In the genomic region with DNA sequence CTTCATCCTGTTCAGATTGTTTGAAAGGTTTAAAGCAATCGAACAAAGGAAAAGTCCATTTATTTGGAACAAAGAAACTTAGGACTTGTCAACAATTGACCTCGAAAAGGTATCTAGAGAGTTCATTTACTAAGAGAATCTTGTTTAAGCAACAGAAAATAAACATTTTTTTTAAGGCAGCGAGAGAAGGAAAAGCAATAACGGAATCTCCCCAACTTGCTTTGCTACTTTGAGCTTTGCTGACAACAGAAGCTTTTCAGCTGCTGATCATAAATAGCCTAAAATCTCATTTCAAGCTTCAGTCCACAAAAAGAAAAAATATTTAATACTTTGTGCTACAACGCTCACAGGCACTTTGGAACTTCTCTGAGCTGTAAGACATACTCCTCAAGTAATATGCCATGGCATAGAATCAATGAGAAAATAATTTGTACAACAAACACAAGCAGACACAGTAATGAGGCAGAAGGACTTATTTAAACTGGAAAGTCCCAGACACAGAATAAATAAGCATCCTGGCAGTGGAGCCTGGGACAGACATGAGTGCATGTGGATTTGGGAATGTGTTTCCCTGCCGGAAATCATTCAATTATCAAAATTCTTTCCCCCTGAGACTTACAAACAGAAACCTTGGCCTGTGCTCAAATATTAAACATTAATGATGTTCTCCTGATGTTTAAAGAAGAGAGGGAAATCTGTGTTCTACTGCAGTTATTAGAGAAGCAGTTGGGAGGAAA, we compare ENCODE assay signal across 1 cellular context.
TF ChIP-seq lines count a peak whose summit lies in the region.

No MANE protein-coding gene starts in this region.

TF ChIP-seq in SK-N-SH, 30 proteins besides CTCF, POLR2A, EP300 and RAD21 (continued from another document):
- TF ChIP-seq, protein P1, sequence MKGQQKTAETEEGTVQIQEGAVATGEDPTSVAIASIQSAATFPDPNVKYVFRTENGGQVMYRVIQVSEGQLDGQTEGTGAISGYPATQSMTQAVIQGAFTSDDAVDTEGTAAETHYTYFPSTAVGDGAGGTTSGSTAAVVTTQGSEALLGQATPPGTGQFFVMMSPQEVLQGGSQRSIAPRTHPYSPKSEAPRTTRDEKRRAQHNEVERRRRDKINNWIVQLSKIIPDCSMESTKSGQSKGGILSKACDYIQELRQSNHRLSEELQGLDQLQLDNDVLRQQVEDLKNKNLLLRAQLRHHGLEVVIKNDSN (IDR thresholded peaks at IDR 0.05; ENCODE audit: borderline replicate concordance, low read depth): no peak
- TF ChIP-seq RFX5 (IDR thresholded peaks at IDR 0.05; ENCODE audit: low read length): no peak
- TF ChIP-seq SIN3A (IDR thresholded peaks at IDR 0.05; ENCODE audit: borderline replicate concordance, low read depth, low read length): no peak
- peak; percentile 22; the same call in 1 of the 2 replicates for TF ChIP-seq JUND (IDR thresholded peaks at IDR 0.05)
- TF ChIP-seq, protein P2, sequence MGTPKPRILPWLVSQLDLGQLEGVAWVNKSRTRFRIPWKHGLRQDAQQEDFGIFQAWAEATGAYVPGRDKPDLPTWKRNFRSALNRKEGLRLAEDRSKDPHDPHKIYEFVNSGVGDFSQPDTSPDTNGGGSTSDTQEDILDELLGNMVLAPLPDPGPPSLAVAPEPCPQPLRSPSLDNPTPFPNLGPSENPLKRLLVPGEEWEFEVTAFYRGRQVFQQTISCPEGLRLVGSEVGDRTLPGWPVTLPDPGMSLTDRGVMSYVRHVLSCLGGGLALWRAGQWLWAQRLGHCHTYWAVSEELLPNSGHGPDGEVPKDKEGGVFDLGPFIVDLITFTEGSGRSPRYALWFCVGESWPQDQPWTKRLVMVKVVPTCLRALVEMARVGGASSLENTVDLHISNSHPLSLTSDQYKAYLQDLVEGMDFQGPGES (IDR thresholded peaks at IDR 0.05; ENCODE audit: low read depth, low read length): no peak
- TF ChIP-seq, protein P3, sequence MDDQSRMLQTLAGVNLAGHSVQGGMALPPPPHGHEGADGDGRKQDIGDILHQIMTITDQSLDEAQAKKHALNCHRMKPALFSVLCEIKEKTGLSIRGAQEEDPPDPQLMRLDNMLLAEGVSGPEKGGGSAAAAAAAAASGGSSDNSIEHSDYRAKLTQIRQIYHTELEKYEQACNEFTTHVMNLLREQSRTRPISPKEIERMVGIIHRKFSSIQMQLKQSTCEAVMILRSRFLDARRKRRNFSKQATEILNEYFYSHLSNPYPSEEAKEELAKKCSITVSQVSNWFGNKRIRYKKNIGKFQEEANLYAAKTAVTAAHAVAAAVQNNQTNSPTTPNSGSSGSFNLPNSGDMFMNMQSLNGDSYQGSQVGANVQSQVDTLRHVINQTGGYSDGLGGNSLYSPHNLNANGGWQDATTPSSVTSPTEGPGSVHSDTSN (IDR thresholded peaks at IDR 0.05): peak; percentile 18; the same call in 1 of the 2 replicates
- no peak for TF ChIP-seq GATA2 (CRISPR knock-in tag; IDR thresholded peaks at IDR 0.05)
- no peak for TF ChIP-seq USF2 (IDR thresholded peaks at IDR 0.05; ENCODE audit: borderline replicate concordance, low read depth, low read length)
- TF ChIP-seq TCF12 (IDR thresholded peaks at IDR 0.05): peak; percentile 46
- no peak for TF ChIP-seq FOXM1 (IDR thresholded peaks at IDR 0.05; ENCODE audit: low read depth)
- peak; percentile 41; the same call in 1 of the 2 replicates for TF ChIP-seq NFIC (IDR thresholded peaks at IDR 0.05; ENCODE audit: borderline replicate concordance)
- no peak for TF ChIP-seq CHD2 (IDR thresholded peaks at IDR 0.05; ENCODE audit: low read length, partially characterized antibody)
- TF ChIP-seq YY1 (IDR thresholded peaks at IDR 0.05; ENCODE audit: low read depth): no peak
